ENCODE assay signal across 8 cellular contexts in the genomic region with DNA sequence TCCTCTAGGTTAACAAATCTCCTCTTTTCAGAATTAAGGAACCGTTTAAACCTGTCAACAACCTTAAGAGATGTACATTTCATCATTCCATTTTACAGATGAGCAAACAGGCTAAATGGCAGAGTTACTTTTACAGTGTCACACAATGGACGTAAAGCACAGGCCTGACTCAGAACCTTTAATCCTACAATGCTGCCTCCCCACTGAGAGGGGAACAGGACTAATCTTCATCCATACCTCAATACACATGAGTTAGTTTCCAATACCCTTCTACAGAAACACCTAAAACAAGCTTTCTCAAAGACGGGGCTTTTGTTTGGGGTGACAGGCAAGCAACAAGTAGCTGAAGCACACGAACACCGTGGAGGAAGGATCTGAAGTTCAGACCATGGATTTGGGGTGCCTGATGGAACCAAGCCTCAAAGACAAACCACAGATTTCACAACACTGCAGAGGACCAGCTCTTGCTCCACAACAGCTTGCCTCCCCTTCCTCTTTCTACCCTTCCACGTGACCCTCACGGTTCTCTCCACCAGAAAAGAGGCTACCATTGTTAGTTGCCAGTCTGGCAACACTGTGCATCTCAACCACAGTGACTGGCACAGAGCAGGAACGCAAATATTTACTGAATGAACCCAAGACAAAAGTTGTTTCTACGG. TPM values are rescaled to one million over a fixed set of nuclear protein-coding genes. Genes with fewer than 3 reads are reported as not detected.
A peak's percentile ranks its signal among the peaks of the same experiment; 100 is the strongest.
DNase-seq lines count a peak whose midpoint lies in the region; ATAC-seq and TF ChIP-seq lines count a peak whose summit lies in the region.

No MANE protein-coding gene starts in this region.

- no TSS peak for BruUV-seq in A673 (replicated peaks; lab: Mats Ljungman, UMichigan)
- BruUV-seq in IMR-90 (replicated peaks; lab: Mats Ljungman, UMichigan) = no TSS peak

- TF ChIP-seq CTCF in A673 (conservative IDR thresholded peaks at IDR 0.05; ENCODE audit: low read depth, low read length) (no peak), IMR-90 (conservative IDR thresholded peaks at IDR 0.05; ENCODE audit: low read depth, low read length) (no peak), astrocyte of the cerebellum (IDR thresholded peaks at IDR 0.05; ENCODE audit: low read depth, low read length, missing control alignments) (no peak)

- no peaks in the 10 kb centered on the region for H3K27me3 ChIP-seq in A673 (replicated peaks; ENCODE audit: insufficient read depth, low read depth, low read length, poor library complexity)
- no peaks in the 10 kb centered on the region for H3K27me3 ChIP-seq in IMR-90 (ENCODE audit: control insufficient read depth, insufficient read depth, low read length)
- no peaks in the 10 kb centered on the region for H3K27me3 ChIP-seq in stomach smooth muscle (ENCODE audit: control insufficient read depth in 1 of 2, insufficient read depth in 2 of 2, low read length in 2 of 2)

- H2AK5ac ChIP-seq in IMR-90 (ENCODE audit: low read depth, low read length) = 0 out of 2 replicates have a peak overlapping the region, but pooled peaks have one; percentile 13

- intact Hi-C loops in A673 (cut with micrococcal nuclease; ENCODE audit: unreplicated experiment) (no loop called here), IMR-90 (cut with micrococcal nuclease) (loop anchor here (5.0 kb wide), 1 partner anchor 162 kb away; the partner anchor contains the start of gene TBC1D9B)

- WGBS in IMR-90 (ENCODE audit: extremely low coverage in 2 of 2, insufficient read length in 1 of 2), 2 experiments = 67% methylated on average over 4 of the region's 9 CpGs; no CpG with 5 or more reads in 1 of the 2 experiments

- H2BK20ac ChIP-seq in IMR-90 (ENCODE audit: low read depth, low read length) = no peak overlapping the region

- H3K4me2 ChIP-seq in IMR-90 (ENCODE audit: low read depth, low read length) = peak overlapping the region; percentile 77

- no peak overlapping the region for H2AK9ac ChIP-seq in IMR-90 (replicated peaks; ENCODE audit: low read depth, low read length, poor library complexity)

- H2BK5ac ChIP-seq in IMR-90 (ENCODE audit: low read depth, low read length, poor library complexity, severe bottlenecking) = no peak overlapping the region

- dilution Hi-C loops in IMR-90 (cut with HindIII; ENCODE audit: low sequenced_read_pairs, unreplicated experiment) = no loop called here

- H3K18ac ChIP-seq in IMR-90 (ENCODE audit: low read depth, low read length) = no peak overlapping the region; the same call in 1 of the 2 replicates

- H3K36me3 ChIP-seq in A673 (ENCODE audit: insufficient read depth, low read length, poor library complexity, severe bottlenecking) = no peaks in the 10 kb centered on the region
- H3K36me3 ChIP-seq in IMR-90 (ENCODE audit: control insufficient read depth, insufficient read depth, low read length) = no peaks in the 10 kb centered on the region
- no peaks in the 10 kb centered on the region for H3K36me3 ChIP-seq in stomach smooth muscle (ENCODE audit: control insufficient read depth in 2 of 2, insufficient read depth in 2 of 2, low read length in 2 of 2)

- H3K14ac ChIP-seq in IMR-90 (replicated peaks; ENCODE audit: low read depth, low read length) = peak overlapping the region; percentile 55; the same call in 1 of the 2 replicates

- H3K4me3 ChIP-seq in A673 (ENCODE audit: low read depth, low read length, poor library complexity, severe bottlenecking) = peak overlapping the region; percentile 70
- H3K4me3 ChIP-seq in IMR-90 (ENCODE audit: insufficient read depth, low read depth, low read length) = peak overlapping the region; percentile 93
- H3K4me3 ChIP-seq in astrocyte of the cerebellum (ENCODE audit: low read depth, low read length) = peak overlapping the region; percentile 80
- peak overlapping the region; percentile 82 to 94 for H3K4me3 ChIP-seq in stomach smooth muscle (ENCODE audit: low read length in 2 of 2)

- no peak overlapping the region for H2BK120ac ChIP-seq in IMR-90 (ENCODE audit: low read depth, low read length)

- in situ Hi-C loops in IMR-90 (cut with MboI; ENCODE audit: low sequenced_read_pairs) = no loop called here
- in situ Hi-C loops in astrocyte of the cerebellum (cut with HindIII; ENCODE audit: low sequenced_read_pairs) = loop anchor here (5.0 kb wide), 1 partner anchor 42 kb away; no protein-coding TSS in a partner anchor

- ATAC-seq in IMR-90 (ENCODE audit: low read depth) (no peak), left lobe of liver (peak; percentile 4), HG03175 (IDR thresholded peaks at IDR 0.05; ENCODE audit: unreplicated experiment) (no peak)

- H2AFZ ChIP-seq in IMR-90 (replicated peaks; ENCODE audit: low read length, poor library complexity) = peak overlapping the region; percentile 44

- no peak overlapping the region for H4K91ac ChIP-seq in IMR-90 (ENCODE audit: insufficient read depth, low read depth, low read length)

- peak overlapping the region; percentile 75; the same call in 1 of the 2 replicates for H3K9ac ChIP-seq in IMR-90 (ENCODE audit: low read depth, low read length)
- peak overlapping the region; percentile 64 to 80 for H3K9ac ChIP-seq in stomach smooth muscle (ENCODE audit: low read length in 2 of 2)

- H3K9me1 ChIP-seq in IMR-90 (ENCODE audit: insufficient read depth, low read length) = peaks cover 8% of the 10 kb centered on the region; the same call in 1 of the 2 replicates

- H3K4ac ChIP-seq in IMR-90 (ENCODE audit: low read depth, low read length) = no peak overlapping the region

- peak overlapping the region; percentile 64 for H3K23ac ChIP-seq in IMR-90 (ENCODE audit: low read depth, low read length)

- H3K27ac ChIP-seq in A673 (ENCODE audit: low read depth, low read length, poor library complexity, severe bottlenecking) (no peak overlapping the region), IMR-90 (ENCODE audit: insufficient read depth, low read length) (no peak overlapping the region), stomach smooth muscle (ENCODE audit: low read length) (no peak overlapping the region)

- peaks cover 21 to 33% of the 10 kb centered on the region in 2 experiments for H3K79me1 ChIP-seq in IMR-90 (ENCODE audit: low read depth in 1 of 2, low read length in 2 of 2)

- no peak overlapping the region for H2BK15ac ChIP-seq in IMR-90 (ENCODE audit: low read depth, low read length)

- H3K4me1 ChIP-seq in A673 (ENCODE audit: insufficient read depth, low read length, poor library complexity, severe bottlenecking) = peaks cover 27% of the 10 kb centered on the region
- H3K4me1 ChIP-seq in IMR-90 (ENCODE audit: control insufficient read depth, insufficient read depth, low read length) = peaks cover 4% of the 10 kb centered on the region
- peaks cover 10% of the 10 kb centered on the region for H3K4me1 ChIP-seq in stomach smooth muscle (ENCODE audit: control insufficient read depth, insufficient read depth, low read length)

- no peak for TF ChIP-seq RAD21 in IMR-90 (IDR thresholded peaks at IDR 0.05; ENCODE audit: low read length)

- no peak overlapping the region for H4K8ac ChIP-seq in IMR-90 (ENCODE audit: low read depth in 2 of 2, low read length in 2 of 2)

- TF ChIP-seq POLR2A in IMR-90 (IDR thresholded peaks at IDR 0.05; ENCODE audit: low read depth, low read length) = no peak

- no peak overlapping the region for H4K5ac ChIP-seq in IMR-90 (ENCODE audit: low read depth, low read length)

- peaks cover 11% of the 10 kb centered on the region; the same call in 1 of the 2 replicates for H4K20me1 ChIP-seq in IMR-90 (ENCODE audit: insufficient read depth, low read length)

- peaks cover 7% of the 10 kb centered on the region for H3K9me3 ChIP-seq in A673 (ENCODE audit: low read depth, low read length, poor library complexity, severe bottlenecking)
- peaks cover 3% of the 10 kb centered on the region; the same call in 1 of the 2 replicates for H3K9me3 ChIP-seq in IMR-90 (ENCODE audit: control insufficient read depth, insufficient read depth, low read length)
- no peaks in the 10 kb centered on the region for H3K9me3 ChIP-seq in stomach smooth muscle (ENCODE audit: control insufficient read depth in 2 of 2, low read length in 2 of 2)

- CTCF ChIA-PET in A673 (lab: Charles Lee) (interaction anchor here (0.6 kb wide), 1 partner anchor 16 kb away, joined by 4 read pairs; no protein-coding TSS in a partner anchor), IMR-90 (lab: Yijun Ruan, JAX) (no interaction called here)

- no peak overlapping the region for H3K56ac ChIP-seq in IMR-90 (ENCODE audit: extremely low read depth, insufficient read depth, low read length)

- POLR2A ChIA-PET in A673 (lab: Charles Lee; ENCODE audit: low non-redundant PET) = no interaction called here
- POLR2A ChIA-PET in IMR-90 (lab: Charles Lee; ENCODE audit: unreplicated experiment) = no interaction called here

- no peak for DNase-seq in A673 (ENCODE audit: low spot score)
- DNase-seq in IMR-90 = no peak
- DNase-seq in astrocyte of the cerebellum (ENCODE audit: low read depth) = no peak
- DNase-seq in left lobe of liver (ENCODE audit: low spot score) = peak; percentile 62
- DNase-seq in NCI-H748 (lab: John Stamatoyannopoulos, UW; ENCODE audit: unreplicated experiment) = no peak
- no peak for DNase-seq in activated naive CD4-positive, alpha-beta T cell treated with anti-CD3 and anti-CD28 coated beads, Interleukin-2, amount 50 U/mL, for 16 hours

TF ChIP-seq in IMR-90, 13 proteins besides CTCF, POLR2A, EP300 and RAD21 (continues in another document):
- TF ChIP-seq RCOR1 (IDR thresholded peaks at IDR 0.05; ENCODE audit: insufficient replicate concordance, low read length) = no peak
- no peak for TF ChIP-seq MAZ (IDR thresholded peaks at IDR 0.05; ENCODE audit: borderline replicate concordance, low read depth, low read length)
- TF ChIP-seq, protein P1, sequence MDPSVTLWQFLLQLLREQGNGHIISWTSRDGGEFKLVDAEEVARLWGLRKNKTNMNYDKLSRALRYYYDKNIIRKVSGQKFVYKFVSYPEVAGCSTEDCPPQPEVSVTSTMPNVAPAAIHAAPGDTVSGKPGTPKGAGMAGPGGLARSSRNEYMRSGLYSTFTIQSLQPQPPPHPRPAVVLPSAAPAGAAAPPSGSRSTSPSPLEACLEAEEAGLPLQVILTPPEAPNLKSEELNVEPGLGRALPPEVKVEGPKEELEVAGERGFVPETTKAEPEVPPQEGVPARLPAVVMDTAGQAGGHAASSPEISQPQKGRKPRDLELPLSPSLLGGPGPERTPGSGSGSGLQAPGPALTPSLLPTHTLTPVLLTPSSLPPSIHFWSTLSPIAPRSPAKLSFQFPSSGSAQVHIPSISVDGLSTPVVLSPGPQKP (IDR thresholded peaks at IDR 0.05; ENCODE audit: borderline replicate concordance, low read depth, low read length) = no peak
- TF ChIP-seq CEBPB (IDR thresholded peaks at IDR 0.05; ENCODE audit: low read depth, low read length) = peak; percentile 62

RNA-seq across cellular contexts. Expression of gene RNF130, which starts 1.8 kb away (rescaled TPM):
- total RNA-seq in A673 (2021) = 31.4 and 31.6 TPM in 2 replicates
- total RNA-seq in IMR-90 (2012; rRNA removed) = 12.5 and 12.9 TPM in 2 replicates
- polyA plus RNA-seq in IMR-90 (2012; rRNA removed) = 18.5 and 21.7 TPM in 2 replicates
- 13.6 and 14.2 TPM in 2 replicates for polyA plus RNA-seq in IMR-90 (2012; cell fraction: cytosol; rRNA removed)
- 6.1 and 22.1 TPM in 2 replicates for polyA plus RNA-seq in IMR-90 (2012; cell fraction: nucleus; rRNA removed; ENCODE audit: low replicate concordance)
- 102 TPM for total RNA-seq in left lobe of liver
